ENCODE assay signal across 8 cellular contexts in genomic region chr22:38868886-38869381, GRCh38. TPM values are rescaled to one million over a fixed set of nuclear protein-coding genes. Genes with fewer than 3 reads are reported as not detected.
A peak's percentile ranks its signal among the peaks of the same experiment; 100 is the strongest.
DNase-seq lines count a peak whose midpoint lies in the region; ATAC-seq and TF ChIP-seq lines count a peak whose summit lies in the region.

No MANE protein-coding gene starts in this region.

- H3K36me3 ChIP-seq in liver (ENCODE audit: control insufficient read depth in 4 of 4, insufficient read depth in 3 of 4, low read depth in 1 of 4, low read length in 3 of 4) = peaks cover 0 to 7% (median 0%) of the 10 kb centered on the region in 4 donors

- no peaks in the 10 kb centered on the region for H3K9me3 ChIP-seq in liver (ENCODE audit: control insufficient read depth in 4 of 4, low read length in 3 of 4)

- ATAC-seq in GM19455 (IDR thresholded peaks at IDR 0.05; ENCODE audit: unreplicated experiment) = no peak

- no peak overlapping the region for H3K27ac ChIP-seq in liver (ENCODE audit: low read depth in 1 of 2, low read length in 2 of 2)

- no peak overlapping the region for H3K4me3 ChIP-seq in choroid plexus epithelial cell (ENCODE audit: low read depth, low read length)
- H3K4me3 ChIP-seq in liver (ENCODE audit: low read depth in 1 of 3, low read length in 3 of 3) = no peak overlapping the region

- 13% methylated on average over 8 of the region's 8 CpGs for WGBS in liver

- no peak overlapping the region for H3K9ac ChIP-seq in liver (ENCODE audit: low read depth in 1 of 2, low read length in 2 of 2)

- no peaks in the 10 kb centered on the region for H3K27me3 ChIP-seq in liver (ENCODE audit: control insufficient read depth in 4 of 4, insufficient read depth in 4 of 4, low read length in 3 of 4)

- peaks cover 2 to 12% (median 7%) of the 10 kb centered on the region in 4 donors for H3K4me1 ChIP-seq in liver (ENCODE audit: control insufficient read depth in 4 of 4, insufficient read depth in 4 of 4, low read length in 3 of 4)

- peak; percentile 75 to 89 for TF ChIP-seq RAD21 in liver (IDR thresholded peaks at IDR 0.05)

- DNase-seq in NCI-H524 (lab: John Stamatoyannopoulos, UW) (peak; percentile 59 to 75), NCI-H524 treated with DMSO at 0.1 percent for 48 hours (lab: John Stamatoyannopoulos, UW) (no peak), NCI-H2171 treated with DMSO at 0.1 percent for 48 hours (lab: John Stamatoyannopoulos, UW) (peak; percentile 59), choroid plexus epithelial cell (ENCODE audit: low read depth) (peak; percentile 73)
- DNase-seq in activated CD4-positive, alpha-beta T cell treated with anti-CD3 and anti-CD28 coated beads for 48 hours = peak; percentile 92
- peak; percentile 72 to 80 (median 73) for DNase-seq in stimulated activated CD4-positive, alpha-beta T cell treated with anti-CD3 and anti-CD28 coated beads, TNF-alpha, amount 100 ng/mL, for 4 hours (ENCODE audit: low read depth in 3 of 3)

- TF ChIP-seq CTCF in choroid plexus epithelial cell (conservative IDR thresholded peaks at IDR 0.05; ENCODE audit: low read depth, low read length) = peak; percentile 93
- peak; percentile 69 for TF ChIP-seq CTCF in liver (IDR thresholded peaks at IDR 0.05; ENCODE audit: low read depth, low read length, missing input control)

TF ChIP-seq in liver, 16 proteins besides CTCF, POLR2A, EP300 and RAD21:
- TF ChIP-seq HNF4G (IDR thresholded peaks at IDR 0.05) = no peak
- no peak for TF ChIP-seq REST (IDR thresholded peaks at IDR 0.05)
TF ChIP-seq in liver: peak in this region for 0.

RNA-seq across cellular contexts. Expression of gene CBX6, which starts 3.1 kb away (rescaled TPM):
- total RNA-seq in liver = 10 to 100 TPM; 10.8 to 11.0 TPM
- polyA plus RNA-seq in liver = 1 to 10 TPM; 7.3 to 9.6 TPM

RNA-seq across cellular contexts. Expression of gene NPTXR, which starts 25.1 kb away (rescaled TPM):
- total RNA-seq in liver = under 1 TPM; 0.05 to 0.25 TPM
- under 1 TPM; 0.07 to 0.45 TPM for polyA plus RNA-seq in liver
